14 cellular contexts compared by ENCODE assay signal in the genomic region with DNA sequence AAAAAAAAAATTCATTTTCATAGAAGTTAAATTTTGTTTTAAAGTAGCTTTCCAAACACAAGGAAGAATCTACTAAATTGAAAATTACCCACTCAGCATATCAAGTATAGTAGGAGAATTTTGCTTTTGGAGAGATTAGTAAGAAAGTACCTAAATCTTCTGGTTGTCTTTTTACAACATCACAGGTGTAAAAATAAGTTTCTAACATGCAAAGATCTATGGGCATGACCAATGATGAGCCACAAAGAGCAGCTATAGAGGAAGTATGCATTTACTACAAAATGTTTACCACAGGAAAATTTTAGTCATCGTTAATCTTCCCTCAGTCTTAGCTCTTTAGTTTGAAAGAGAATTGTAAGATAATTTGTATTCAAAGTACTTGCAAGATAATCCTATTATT. TPM values are rescaled to one million over a fixed set of nuclear protein-coding genes. Genes with fewer than 3 reads are reported as not detected.
DNase-seq lines count a peak whose midpoint lies in the region; ATAC-seq and TF ChIP-seq lines count a peak whose summit lies in the region.
"Had no signal": no experiment of that assay in that cellular context is flagged by ENCODE, and none has a peak within 500 bp of the region (broad histone marks: within the 10 kb centered on the region; RNA-seq: fewer than 3 reads in every experiment).

No MANE protein-coding gene starts in this region.

- H3K27me3 Mint-ChIP-seq in activated CD4-positive, alpha-beta T cell treated with anti-CD3 and anti-CD28 coated beads, Interleukin-2, amount 10 ng/mL, durations not matched to agents 24 days and 14 days = no peaks in the 10 kb centered on the region
- no peaks in the 10 kb centered on the region for H3K27me3 Mint-ChIP-seq in stimulated activated naive B cell treated with anti-CD40 and anti-IgM and Interleukin-4, amounts not matched to agents 10 μg/mL and 1 μg/mL and 100 μg/mL, for 72 hours
- H3K27me3 Mint-ChIP-seq: activated naive CD8-positive, alpha-beta T cell; natural killer cell treated with Interleukin-12 subunit alpha and Interleukin-12 subunit beta and Interleukin-15 and Interleukin-18, amount 100 ng/mL, for 72 hours had no signal

- no peak overlapping the region for H3K4me2 ChIP-seq in OCI-LY1 (ENCODE audit: low read length)
- H3K4me2 ChIP-seq in OCI-LY7 (ENCODE audit: low read length) = no peak overlapping the region
- H3K4me2 ChIP-seq in mammary epithelial cell (ENCODE audit: insufficient read depth, low read depth, low read length) = no peak overlapping the region
- H3K4me2 ChIP-seq: KMS-11 had no signal

- peak overlapping the region; percentile 32 for H3K27ac Mint-ChIP-seq in activated CD4-positive, alpha-beta T cell treated with anti-CD3 and anti-CD28 coated beads, Interleukin-2, amount 10 ng/mL, durations not matched to agents 24 days and 14 days
- H3K27ac Mint-ChIP-seq in stimulated activated naive B cell treated with anti-CD40 and anti-IgM and Interleukin-4, amounts not matched to agents 10 μg/mL and 1 μg/mL and 100 μg/mL, for 72 hours = peak overlapping the region; percentile 84
- H3K27ac Mint-ChIP-seq: activated naive CD8-positive, alpha-beta T cell; natural killer cell treated with Interleukin-12 subunit alpha and Interleukin-12 subunit beta and Interleukin-15 and Interleukin-18, amount 100 ng/mL, for 72 hours had no signal

- peaks cover 11% of the 10 kb centered on the region for H3K4me1 Mint-ChIP-seq in activated CD4-positive, alpha-beta T cell treated with anti-CD3 and anti-CD28 coated beads, Interleukin-2, amount 10 ng/mL, durations not matched to agents 24 days and 14 days
- peaks cover 6 to 48% of the 10 kb centered on the region in 2 donors for H3K4me1 Mint-ChIP-seq in stimulated activated naive B cell treated with anti-CD40 and anti-IgM and Interleukin-4, amounts not matched to agents 10 μg/mL and 1 μg/mL and 100 μg/mL, for 72 hours

- intact Hi-C loops in activated CD4-positive, alpha-beta T cell treated with anti-CD3 and anti-CD28 coated beads, Interleukin-2, amount 10 ng/mL, durations not matched to agents 24 days and 14 days (cut with micrococcal nuclease) = loop anchor here (10.0 kb wide), 1 partner anchor 59 kb away; a partner anchor contains a TSS
- intact Hi-C loops in OCI-LY7 (cut with micrococcal nuclease; ENCODE audit: unreplicated experiment) (no loop called here), vagina (cut with DNase I) (no loop called here), mammary epithelial cell (cut with micrococcal nuclease) (no loop called here)

- H3K27ac ChIP-seq in OCI-LY1 (ENCODE audit: low read depth, low read length, poor library complexity, severe bottlenecking) = no peak overlapping the region
- H3K27ac ChIP-seq in OCI-LY7 (ENCODE audit: low read depth, low read length, poor library complexity, severe bottlenecking) = no peak overlapping the region
- H3K27ac ChIP-seq in vagina = no peak overlapping the region
- no peak overlapping the region for H3K27ac ChIP-seq in mammary epithelial cell (ENCODE audit: insufficient read depth, low read depth, low read length)
- H3K27ac ChIP-seq: KMS-11, transverse colon had no signal

- peaks cover 3% of the 10 kb centered on the region for H3K9me3 Mint-ChIP-seq in activated CD4-positive, alpha-beta T cell treated with anti-CD3 and anti-CD28 coated beads, Interleukin-2, amount 10 ng/mL, durations not matched to agents 24 days and 14 days
- peaks cover 0 to 1% of the 10 kb centered on the region in 2 donors for H3K9me3 Mint-ChIP-seq in stimulated activated naive B cell treated with anti-CD40 and anti-IgM and Interleukin-4, amounts not matched to agents 10 μg/mL and 1 μg/mL and 100 μg/mL, for 72 hours
- H3K9me3 Mint-ChIP-seq: natural killer cell treated with Interleukin-12 subunit alpha and Interleukin-12 subunit beta and Interleukin-15 and Interleukin-18, amount 100 ng/mL, for 72 hours had no signal

- no peaks in the 10 kb centered on the region for H3K27me3 ChIP-seq in OCI-LY1 (ENCODE audit: insufficient read depth, low read length)
- no peaks in the 10 kb centered on the region for H3K27me3 ChIP-seq in vagina
- H3K27me3 ChIP-seq in mammary epithelial cell (ENCODE audit: insufficient read depth, low read length) = no peaks in the 10 kb centered on the region
- H3K27me3 ChIP-seq: transverse colon had no signal

- in situ Hi-C loops in mammary epithelial cell (cut with MboI; ENCODE audit: low sequenced_read_pairs in 2 of 2) = no loop called here

- ATAC-seq in HG02981 (IDR thresholded peaks at IDR 0.05; ENCODE audit: unreplicated experiment) = peak; percentile 61
- peak; percentile 94 to 96 for ATAC-seq in stimulated activated naive B cell treated with anti-CD40 and anti-IgM and Interleukin-4, amounts not matched to agents 10 μg/mL and 1 μg/mL and 100 μg/mL, for 72 hours (replicated peaks)
- ATAC-seq: natural killer cell treated with Interleukin-12 subunit alpha and Interleukin-12 subunit beta and Interleukin-15 and Interleukin-18, amount 100 ng/mL, for 72 hours had no signal

- H3F3A ChIP-seq in OCI-LY1 (ENCODE audit: insufficient read depth, low read length) = no peaks in the 10 kb centered on the region

- H3K9me2 ChIP-seq in OCI-LY1 (ENCODE audit: low read depth, low read length) (no peaks in the 10 kb centered on the region), OCI-LY7 (ENCODE audit: insufficient read depth, low read length) (no peaks in the 10 kb centered on the region)

- no peaks in the 10 kb centered on the region for H4K20me1 ChIP-seq in OCI-LY1 (ENCODE audit: insufficient read depth, low read length)
- H4K20me1 ChIP-seq in OCI-LY7 (ENCODE audit: insufficient read depth, low read length) = no peaks in the 10 kb centered on the region
- H4K20me1 ChIP-seq in mammary epithelial cell (ENCODE audit: insufficient read depth, low read length) = no peaks in the 10 kb centered on the region

- H3K36me3 Mint-ChIP-seq in activated CD4-positive, alpha-beta T cell treated with anti-CD3 and anti-CD28 coated beads, Interleukin-2, amount 10 ng/mL, durations not matched to agents 24 days and 14 days (ENCODE audit: low read depth) = peaks cover 2% of the 10 kb centered on the region
- peaks cover 18 to 26% of the 10 kb centered on the region in 2 donors for H3K36me3 Mint-ChIP-seq in stimulated activated naive B cell treated with anti-CD40 and anti-IgM and Interleukin-4, amounts not matched to agents 10 μg/mL and 1 μg/mL and 100 μg/mL, for 72 hours
- H3K36me3 Mint-ChIP-seq: natural killer cell treated with Interleukin-12 subunit alpha and Interleukin-12 subunit beta and Interleukin-15 and Interleukin-18, amount 100 ng/mL, for 72 hours had no signal

- DNase-seq in activated CD4-positive, alpha-beta T cell treated with anti-CD3 and anti-CD28 coated beads, Interleukin-2, amount 10 ng/mL, durations not matched to agents 24 days and 14 days = no peak
- no peak for DNase-seq in activated CD4-positive, alpha-beta T cell treated with anti-CD3 and anti-CD28 coated beads for 48 hours
- no peak for DNase-seq in stimulated activated naive B cell treated with anti-CD40 and anti-IgM and Interleukin-4, amounts not matched to agents 10 μg/mL and 1 μg/mL and 100 μg/mL, for 72 hours
- no peak for DNase-seq in OCI-LY7 (ENCODE audit: low spot score)
- no peak for DNase-seq in vagina (ENCODE audit: extremely low spot score in 2 of 2)
- no peak for DNase-seq in mammary epithelial cell
- DNase-seq: stimulated activated CD4-positive, alpha-beta T cell treated with anti-CD3 and anti-CD28 coated beads, Interleukin-4, amount 100 ng/mL, for 4 hours; transverse colon had no signal

- H3K4me3 ChIP-seq in OCI-LY1 (ENCODE audit: low read depth, low read length, poor library complexity, severe bottlenecking) = no peak overlapping the region
- H3K4me3 ChIP-seq in OCI-LY7 (ENCODE audit: low read depth, low read length, poor library complexity, severe bottlenecking) = no peak overlapping the region
- H3K4me3 ChIP-seq in vagina = no peak overlapping the region
- no peak overlapping the region for H3K4me3 ChIP-seq in mammary epithelial cell (replicated peaks in 1 of 3; ENCODE audit: insufficient read depth in 1 of 3, low read depth in 2 of 3, low read length in 3 of 3)
- H3K4me3 ChIP-seq: transverse colon had no signal

- H3K9ac ChIP-seq in OCI-LY1 (ENCODE audit: low read length) = no peak overlapping the region
- H3K9ac ChIP-seq in mammary epithelial cell (ENCODE audit: insufficient read depth, low read length) = no peak overlapping the region
- H3K9ac ChIP-seq: KMS-11 had no signal

- H3K9me3 ChIP-seq in OCI-LY1 (ENCODE audit: low read length) (no peaks in the 10 kb centered on the region), OCI-LY7 (ENCODE audit: low read length) (no peaks in the 10 kb centered on the region), vagina (no peaks in the 10 kb centered on the region), mammary epithelial cell (replicated peaks; ENCODE audit: insufficient read depth, low read length) (no peaks in the 10 kb centered on the region)
- H3K9me3 ChIP-seq: transverse colon had no signal

- TF ChIP-seq CTCF in OCI-LY1 (IDR thresholded peaks at IDR 0.05; ENCODE audit: low read length) (no peak), OCI-LY7 (conservative IDR thresholded peaks at IDR 0.05; ENCODE audit: low read length) (no peak), vagina (IDR thresholded peaks at IDR 0.05) (no peak), mammary epithelial cell (conservative IDR thresholded peaks at IDR 0.05 in 1 of 2, IDR thresholded peaks at IDR 0.05 in 1 of 2; ENCODE audit: extremely low read depth in 1 of 2, insufficient read depth in 1 of 2, low read depth in 1 of 2, low read length in 2 of 2) (no peak)

- no peak overlapping the region for H3K4me3 Mint-ChIP-seq in activated CD4-positive, alpha-beta T cell treated with anti-CD3 and anti-CD28 coated beads, Interleukin-2, amount 10 ng/mL, durations not matched to agents 24 days and 14 days
- H3K4me3 Mint-ChIP-seq in stimulated activated naive B cell treated with anti-CD40 and anti-IgM and Interleukin-4, amounts not matched to agents 10 μg/mL and 1 μg/mL and 100 μg/mL, for 72 hours = peak overlapping the region in 1 of 2 donors; percentile 59
- H3K4me3 Mint-ChIP-seq: activated naive CD8-positive, alpha-beta T cell; natural killer cell treated with Interleukin-12 subunit alpha and Interleukin-12 subunit beta and Interleukin-15 and Interleukin-18, amount 100 ng/mL, for 72 hours had no signal

- H3K79me2 ChIP-seq in OCI-LY1 (ENCODE audit: insufficient read depth, low read length) = no peaks in the 10 kb centered on the region
- no peaks in the 10 kb centered on the region for H3K79me2 ChIP-seq in OCI-LY7 (ENCODE audit: insufficient read depth, low read depth, low read length)
- H3K79me2 ChIP-seq in mammary epithelial cell (ENCODE audit: insufficient read depth, low read length) = peaks cover 6% of the 10 kb centered on the region

- H2AFZ ChIP-seq in OCI-LY1 (ENCODE audit: low read length) (0 out of 2 replicates have a peak overlapping the region, but pooled peaks have one; percentile 4), OCI-LY7 (ENCODE audit: low read length) (no peak overlapping the region), mammary epithelial cell (ENCODE audit: low read depth, low read length) (no peak overlapping the region)

- no peak for TF ChIP-seq POLR2A in vagina (IDR thresholded peaks at IDR 0.05)

- BruUV-seq in OCI-LY7 (replicated peaks; lab: Mats Ljungman, UMichigan) (no TSS peak), mammary epithelial cell (replicated peaks; lab: Mats Ljungman, UMichigan) (no TSS peak)

- WGBS in mammary epithelial cell (ENCODE audit: low coverage, missing lambda C conversion rate) = 100% methylated on average over 1 of the region's 1 CpG

- H3K36me3 ChIP-seq in OCI-LY1 (ENCODE audit: insufficient read depth, low read length) = no peaks in the 10 kb centered on the region
- 0 out of 2 replicates have a peak, but pooled peaks cover 2% of the 10 kb centered on the region for H3K36me3 ChIP-seq in OCI-LY7 (ENCODE audit: insufficient read depth, low read length)
- H3K36me3 ChIP-seq in vagina = peaks cover 0 to 7% of the 10 kb centered on the region in 2 donors
- peaks cover 6% of the 10 kb centered on the region for H3K36me3 ChIP-seq in mammary epithelial cell (ENCODE audit: insufficient read depth, low read length)

- dilution Hi-C loops in mammary epithelial cell (cut with HindIII; ENCODE audit: low sequenced_read_pairs) = no loop called here

- CTCF ChIA-PET in OCI-LY7 (lab: Charles Lee; ENCODE audit: unreplicated experiment) (no interaction called here), mammary epithelial cell (lab: Charles Lee; ENCODE audit: low non-redundant PET) (no interaction called here)

- POLR2A ChIA-PET in OCI-LY7 (lab: Charles Lee) = no interaction called here

- peaks cover 11% of the 10 kb centered on the region for H3K4me1 ChIP-seq in OCI-LY1 (ENCODE audit: insufficient read depth, low read length, severe bottlenecking)
- peaks cover 4% of the 10 kb centered on the region for H3K4me1 ChIP-seq in OCI-LY7 (ENCODE audit: insufficient read depth, low read length, poor library complexity, severe bottlenecking)
- H3K4me1 ChIP-seq in vagina = no peaks in the 10 kb centered on the region
- peaks cover 15% of the 10 kb centered on the region for H3K4me1 ChIP-seq in mammary epithelial cell (ENCODE audit: insufficient read depth, low read length)
- H3K4me1 ChIP-seq: transverse colon had no signal

RNA-seq across cellular contexts. Expression of a gene that starts 28.1 kb away (rescaled TPM):
- not detected in 2 replicates for total RNA-seq in activated CD4-positive, alpha-beta T cell treated with anti-CD3 and anti-CD28 coated beads, Interleukin-2, amount 10 ng/mL, durations not matched to agents 24 days and 14 days
- total RNA-seq in OCI-LY7 (2014; rRNA removed; shearing (Covaris generic)) = not detected in 2 replicates
- not detected in 2 replicates for total RNA-seq in OCI-LY7 (2022)
- not detected for total RNA-seq in vagina
- not detected for total RNA-seq in mammary epithelial cell
- not detected for polyA plus RNA-seq in mammary epithelial cell
- polyA minus RNA-seq in mammary epithelial cell = not detected
- total RNA-seq: H1; natural killer cell treated with Interleukin-12 subunit alpha and Interleukin-12 subunit beta and Interleukin-15 and Interleukin-18, amount 100 ng/mL, for 72 hours; transverse colon had no signal
- polyA plus RNA-seq: H1 had no signal
